8 cellular contexts compared by ENCODE assay signal in genomic region chr6:157822221-157823000, GRCh38. TPM values are rescaled to one million over a fixed set of nuclear protein-coding genes. Genes with fewer than 3 reads are reported as not detected.
DNase-seq lines count a peak whose midpoint lies in the region; ATAC-seq and TF ChIP-seq lines count a peak whose summit lies in the region.

No MANE protein-coding gene starts in this region.

- H3K27me3 ChIP-seq in HUES48 (ENCODE audit: control insufficient read depth, insufficient read depth, low read length) (peaks cover 7% of the 10 kb centered on the region), adrenal gland (no peaks in the 10 kb centered on the region), iPS DF 6.9 (ENCODE audit: control insufficient read depth, insufficient read depth, low read length) (no peaks in the 10 kb centered on the region), skeletal muscle satellite cell (ENCODE audit: control insufficient read depth, insufficient read depth, low read length) (no peaks in the 10 kb centered on the region)

- H3K4me1 ChIP-seq in HUES48 (ENCODE audit: control insufficient read depth, insufficient read depth, low read length) (peaks cover 24% of the 10 kb centered on the region), adrenal gland (replicated peaks in 1 of 2) (peaks cover 0 to 11% of the 10 kb centered on the region in 2 donors), iPS DF 6.9 (ENCODE audit: control insufficient read depth, insufficient read depth, low read length) (no peaks in the 10 kb centered on the region), skeletal muscle satellite cell (ENCODE audit: control insufficient read depth, insufficient read depth, low read length) (peaks cover 22% of the 10 kb centered on the region)

- intact Hi-C loops in adrenal gland (cut with DNase I) = loop anchor here in 1 of 2 donors (10.0 kb wide), 1 partner anchor 52 kb away; no protein-coding TSS in a partner anchor

- H3K9me3 ChIP-seq in HUES48 (ENCODE audit: control insufficient read depth, insufficient read depth, low read length) (no peaks in the 10 kb centered on the region), adrenal gland (replicated peaks in 1 of 3) (no peaks in the 10 kb centered on the region), iPS DF 6.9 (ENCODE audit: control insufficient read depth, insufficient read depth, low read length) (no peaks in the 10 kb centered on the region), skeletal muscle satellite cell (replicated peaks; ENCODE audit: low read length) (no peaks in the 10 kb centered on the region)

- DNase-seq in adrenal gland (peak in 4 of 7 donors; percentile 26 to 47 (median 30)), iPS DF 6.9 (ENCODE audit: low read depth, low spot score) (no peak), UCSD-AML1 (lab: John Stamatoyannopoulos, UW; ENCODE audit: unreplicated experiment) (no peak), glomerular visceral epithelial cell (ENCODE audit: extremely low spot score) (no peak), NCI-H1694 treated with DMSO at 0.1 percent for 48 hours (lab: John Stamatoyannopoulos, UW) (no peak)

- H3K36me3 ChIP-seq in HUES48 (ENCODE audit: control insufficient read depth, insufficient read depth, low read length) (no peaks in the 10 kb centered on the region), adrenal gland (replicated peaks in 1 of 2) (no peaks in the 10 kb centered on the region), iPS DF 6.9 (ENCODE audit: control insufficient read depth, insufficient read depth, low read length) (no peaks in the 10 kb centered on the region), skeletal muscle satellite cell (ENCODE audit: insufficient read depth, low read length) (no peaks in the 10 kb centered on the region)

- TF ChIP-seq POLR2A in adrenal gland (IDR thresholded peaks at IDR 0.05) = no peak

- peak; percentile 5 for ATAC-seq in GM18873 (IDR thresholded peaks at IDR 0.05; ENCODE audit: low FRiP score, unreplicated experiment)

- H3K9ac ChIP-seq in HUES48 (ENCODE audit: low read depth, low read length) = peak overlapping the region; percentile 63; the same call in 1 of the 2 replicates
- peak overlapping the region; percentile 83 for H3K9ac ChIP-seq in skeletal muscle satellite cell (ENCODE audit: low read depth, low read length)

- peak overlapping the region; percentile 85 for H3K4me2 ChIP-seq in skeletal muscle satellite cell (ENCODE audit: low read length)

- no peak for TF ChIP-seq CTCF in adrenal gland (IDR thresholded peaks at IDR 0.05)

- H3K27ac ChIP-seq in HUES48 (ENCODE audit: low read depth, low read length) = no peak overlapping the region
- H3K27ac ChIP-seq in adrenal gland = peak overlapping the region; percentile 41 to 100 (median 99)
- no peak overlapping the region for H3K27ac ChIP-seq in iPS DF 6.9 (ENCODE audit: low read length)

- WGBS in adrenal gland, 4 donors = 6 to 25% (median 17%) methylated on average over 10 to 53 of the region's 53 CpGs
- no CpG with 5 or more reads among the region's 53 CpGs for WGBS in iPS DF 6.9 (ENCODE audit: insufficient coverage, insufficient read length)

- H3K4me3 ChIP-seq in HUES48 (ENCODE audit: low read depth, low read length) = peak overlapping the region; percentile 78
- H3K4me3 ChIP-seq in adrenal gland = peak overlapping the region in 2 of 4 donors; percentile 22 to 100
- peak overlapping the region; percentile 94 for H3K4me3 ChIP-seq in iPS DF 6.9 (ENCODE audit: low read length)
- H3K4me3 ChIP-seq in skeletal muscle satellite cell (ENCODE audit: low read length) = peak overlapping the region; percentile 80

RNA-seq across cellular contexts. Expression of gene SNX9, which starts 0.6 kb away (rescaled TPM):
- total RNA-seq in adrenal gland = 10 to 100 TPM; 42.2 to 59.6 (median 52.3) TPM
- polyA plus RNA-seq in adrenal gland = 10 to 100 TPM; 27.7 to 49.9 (median 38.1) TPM
- 38.3 and 47.6 TPM in 2 replicates for total RNA-seq in skeletal muscle satellite cell (2012; rRNA removed)

Comparison
In these comparisons a context has a peak if more than half of its experiments do, and no peak if none do; other contexts are left out.
1. H3K27ac ChIP-seq: peak in adrenal gland (5 of 5); none in HUES48 (single experiment) and iPS DF 6.9 (single experiment).
2. DNase-seq: peak in adrenal gland (4 of 7); none in iPS DF 6.9 (single experiment), UCSD-AML1 (single experiment), glomerular visceral epithelial cell (single experiment) and NCI-H1694 treated with DMSO at 0.1 percent for 48 hours (single experiment).